1 cellular context compared by ENCODE assay signal in genomic region chr17:69327060-69327831, GRCh38.
TF ChIP-seq lines count a peak whose summit lies in the region.

TSS of gene ABCA5 (minus strand) at chr17:69327133. CDS start at chr17:69314415, 12,718 bp downstream.

TF ChIP-seq in K562, 482 proteins besides CTCF, POLR2A, EP300 and RAD21 (continued from another document and continues in another):
- no peak for TF ChIP-seq ZC3H4 (CRISPR knock-in tag; IDR thresholded peaks at IDR 0.05; ENCODE audit: borderline replicate concordance)
- peak; percentile 89 to 91 for TF ChIP-seq NRF1 (conservative IDR thresholded peaks at IDR 0.05 in 1 of 2, IDR thresholded peaks at IDR 0.05 in 1 of 2)
- TF ChIP-seq SOX6 (IDR thresholded peaks at IDR 0.05) = 0 out of 2 replicates have a peak, but pooled peaks have one; percentile 25
- no peak for TF ChIP-seq CEBPG (CRISPR knock-in tag; IDR thresholded peaks at IDR 0.05)
- no peak for TF ChIP-seq CEBPG (tag; conservative IDR thresholded peaks at IDR 0.05 in 1 of 2, IDR thresholded peaks at IDR 0.05 in 1 of 2)
- TF ChIP-seq CREBBP (IDR thresholded peaks at IDR 0.05; ENCODE audit: low read depth, low read length) = no peak
- 0 out of 2 replicates have a peak, but pooled peaks have one; percentile 28 for TF ChIP-seq ZKSCAN1 (IDR thresholded peaks at IDR 0.05; ENCODE audit: low read depth, low read length)
- TF ChIP-seq KDM2B (CRISPR knock-in tag; IDR thresholded peaks at IDR 0.05) = no peak
- TF ChIP-seq, protein P1, sequence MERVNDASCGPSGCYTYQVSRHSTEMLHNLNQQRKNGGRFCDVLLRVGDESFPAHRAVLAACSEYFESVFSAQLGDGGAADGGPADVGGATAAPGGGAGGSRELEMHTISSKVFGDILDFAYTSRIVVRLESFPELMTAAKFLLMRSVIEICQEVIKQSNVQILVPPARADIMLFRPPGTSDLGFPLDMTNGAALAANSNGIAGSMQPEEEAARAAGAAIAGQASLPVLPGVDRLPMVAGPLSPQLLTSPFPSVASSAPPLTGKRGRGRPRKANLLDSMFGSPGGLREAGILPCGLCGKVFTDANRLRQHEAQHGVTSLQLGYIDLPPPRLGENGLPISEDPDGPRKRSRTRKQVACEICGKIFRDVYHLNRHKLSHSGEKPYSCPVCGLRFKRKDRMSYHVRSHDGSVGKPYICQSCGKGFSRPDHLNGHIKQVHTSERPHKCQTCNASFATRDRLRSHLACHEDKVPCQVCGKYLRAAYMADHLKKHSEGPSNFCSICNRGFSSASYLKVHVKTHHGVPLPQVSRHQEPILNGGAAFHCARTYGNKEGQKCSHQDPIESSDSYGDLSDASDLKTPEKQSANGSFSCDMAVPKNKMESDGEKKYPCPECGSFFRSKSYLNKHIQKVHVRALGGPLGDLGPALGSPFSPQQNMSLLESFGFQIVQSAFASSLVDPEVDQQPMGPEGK (CRISPR knock-in tag; IDR thresholded peaks at IDR 0.05; ENCODE audit: borderline replicate concordance) = no peak
- TF ChIP-seq, protein P2, sequence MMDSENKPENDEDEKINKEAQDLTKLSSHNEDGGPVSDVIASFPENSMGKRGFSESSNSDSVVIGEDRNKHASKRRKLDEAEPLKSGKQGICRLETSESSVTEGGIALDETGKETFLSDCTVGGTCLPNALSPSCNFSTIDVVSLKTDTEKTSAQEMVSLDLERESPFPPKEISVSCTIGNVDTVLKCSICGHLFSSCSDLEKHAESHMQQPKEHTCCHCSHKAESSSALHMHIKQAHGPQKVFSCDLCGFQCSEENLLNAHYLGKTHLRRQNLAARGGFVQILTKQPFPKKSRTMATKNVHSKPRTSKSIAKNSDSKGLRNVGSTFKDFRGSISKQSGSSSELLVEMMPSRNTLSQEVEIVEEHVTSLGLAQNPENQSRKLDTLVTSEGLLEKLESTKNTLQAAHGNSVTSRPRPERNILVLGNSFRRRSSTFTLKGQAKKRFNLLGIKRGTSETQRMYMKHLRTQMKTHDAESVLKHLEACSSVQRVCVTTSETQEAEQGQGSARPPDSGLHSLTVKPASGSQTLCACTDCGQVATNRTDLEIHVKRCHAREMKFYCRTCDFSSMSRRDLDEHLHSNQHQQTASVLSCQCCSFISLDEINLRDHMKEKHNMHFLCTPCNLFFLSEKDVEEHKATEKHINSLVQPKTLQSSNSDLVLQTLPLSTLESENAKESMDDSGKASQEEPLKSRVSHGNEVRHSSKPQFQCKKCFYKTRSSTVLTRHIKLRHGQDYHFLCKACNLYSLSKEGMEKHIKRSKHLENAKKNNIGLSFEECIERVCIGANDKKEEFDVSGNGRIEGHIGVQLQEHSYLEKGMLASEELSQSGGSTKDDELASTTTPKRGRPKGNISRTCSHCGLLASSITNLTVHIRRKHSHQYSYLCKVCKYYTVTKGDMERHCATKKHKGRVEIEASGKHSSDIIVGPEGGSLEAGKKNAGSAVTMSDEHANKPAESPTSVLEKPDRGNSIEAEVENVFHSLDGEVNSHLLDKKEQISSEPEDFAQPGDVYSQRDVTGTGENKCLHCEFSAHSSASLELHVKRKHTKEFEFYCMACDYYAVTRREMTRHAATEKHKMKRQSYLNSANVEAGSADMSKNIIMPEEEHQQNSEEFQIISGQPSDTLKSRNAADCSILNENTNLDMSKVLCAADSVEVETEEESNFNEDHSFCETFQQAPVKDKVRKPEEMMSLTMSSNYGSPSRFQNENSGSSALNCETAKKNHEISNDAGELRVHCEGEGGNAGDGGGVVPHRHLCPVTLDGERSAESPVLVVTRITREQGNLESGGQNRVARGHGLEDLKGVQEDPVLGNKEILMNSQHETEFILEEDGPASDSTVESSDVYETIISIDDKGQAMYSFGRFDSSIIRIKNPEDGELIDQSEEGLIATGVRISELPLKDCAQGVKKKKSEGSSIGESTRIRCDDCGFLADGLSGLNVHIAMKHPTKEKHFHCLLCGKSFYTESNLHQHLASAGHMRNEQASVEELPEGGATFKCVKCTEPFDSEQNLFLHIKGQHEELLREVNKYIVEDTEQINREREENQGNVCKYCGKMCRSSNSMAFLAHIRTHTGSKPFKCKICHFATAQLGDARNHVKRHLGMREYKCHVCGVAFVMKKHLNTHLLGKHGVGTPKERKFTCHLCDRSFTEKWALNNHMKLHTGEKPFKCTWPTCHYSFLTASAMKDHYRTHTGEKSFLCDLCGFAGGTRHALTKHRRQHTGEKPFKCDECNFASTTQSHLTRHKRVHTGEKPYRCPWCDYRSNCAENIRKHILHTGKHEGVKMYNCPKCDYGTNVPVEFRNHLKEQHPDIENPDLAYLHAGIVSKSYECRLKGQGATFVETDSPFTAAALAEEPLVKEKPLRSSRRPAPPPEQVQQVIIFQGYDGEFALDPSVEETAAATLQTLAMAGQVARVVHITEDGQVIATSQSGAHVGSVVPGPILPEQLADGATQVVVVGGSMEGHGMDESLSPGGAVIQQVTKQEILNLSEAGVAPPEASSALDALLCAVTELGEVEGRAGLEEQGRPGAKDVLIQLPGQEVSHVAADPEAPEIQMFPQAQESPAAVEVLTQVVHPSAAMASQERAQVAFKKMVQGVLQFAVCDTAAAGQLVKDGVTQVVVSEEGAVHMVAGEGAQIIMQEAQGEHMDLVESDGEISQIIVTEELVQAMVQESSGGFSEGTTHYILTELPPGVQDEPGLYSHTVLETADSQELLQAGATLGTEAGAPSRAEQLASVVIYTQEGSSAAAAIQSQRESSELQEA (IDR thresholded peaks at IDR 0.05; ENCODE audit: low read depth) = no peak
- TF ChIP-seq, protein P3, sequence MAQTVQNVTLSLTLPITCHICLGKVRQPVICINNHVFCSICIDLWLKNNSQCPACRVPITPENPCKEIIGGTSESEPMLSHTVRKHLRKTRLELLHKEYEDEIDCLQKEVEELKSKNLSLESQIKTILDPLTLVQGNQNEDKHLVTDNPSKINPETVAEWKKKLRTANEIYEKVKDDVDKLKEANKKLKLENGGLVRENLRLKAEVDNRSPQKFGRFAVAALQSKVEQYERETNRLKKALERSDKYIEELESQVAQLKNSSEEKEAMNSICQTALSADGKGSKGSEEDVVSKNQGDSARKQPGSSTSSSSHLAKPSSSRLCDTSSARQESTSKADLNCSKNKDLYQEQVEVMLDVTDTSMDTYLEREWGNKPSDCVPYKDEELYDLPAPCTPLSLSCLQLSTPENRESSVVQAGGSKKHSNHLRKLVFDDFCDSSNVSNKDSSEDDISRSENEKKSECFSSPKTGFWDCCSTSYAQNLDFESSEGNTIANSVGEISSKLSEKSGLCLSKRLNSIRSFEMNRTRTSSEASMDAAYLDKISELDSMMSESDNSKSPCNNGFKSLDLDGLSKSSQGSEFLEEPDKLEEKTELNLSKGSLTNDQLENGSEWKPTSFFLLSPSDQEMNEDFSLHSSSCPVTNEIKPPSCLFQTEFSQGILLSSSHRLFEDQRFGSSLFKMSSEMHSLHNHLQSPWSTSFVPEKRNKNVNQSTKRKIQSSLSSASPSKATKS (CRISPR knock-in tag; IDR thresholded peaks at IDR 0.05) = no peak
- no peak for TF ChIP-seq RFX1 (IDR thresholded peaks at IDR 0.05)
- no peak for TF ChIP-seq TAF9B (IDR thresholded peaks at IDR 0.05; ENCODE audit: partially characterized antibody)
- no peak for TF ChIP-seq EP400 (IDR thresholded peaks at IDR 0.05)
- TF ChIP-seq GTF3C2 (IDR thresholded peaks at IDR 0.05; ENCODE audit: borderline replicate concordance, extremely low read depth, insufficient read length) = no peak
- TF ChIP-seq EGR1 (conservative IDR thresholded peaks at IDR 0.05) = 0 out of 2 replicates have a peak, but pooled peaks have one; percentile 30
- TF ChIP-seq ZNF384 (IDR thresholded peaks at IDR 0.05; ENCODE audit: low read depth, low read length) = no peak
- TF ChIP-seq HCFC1 (IDR thresholded peaks at IDR 0.05; ENCODE audit: low read depth, low read length) = no peak
- TF ChIP-seq CXXC5 (CRISPR knock-in tag; IDR thresholded peaks at IDR 0.05) = peak; percentile 89
- TF ChIP-seq ZNF644 (tag; IDR thresholded peaks at IDR 0.05; ENCODE audit: low read depth) = peak; percentile 90
- TF ChIP-seq RCOR1 (IDR thresholded peaks at IDR 0.05; ENCODE audit: borderline replicate concordance in 1 of 2, low read depth in 2 of 2, low read length in 2 of 2) = no peak
- TF ChIP-seq ZNF77 (CRISPR knock-in tag; IDR thresholded peaks at IDR 0.05) = no peak
- TF ChIP-seq, protein P4, sequence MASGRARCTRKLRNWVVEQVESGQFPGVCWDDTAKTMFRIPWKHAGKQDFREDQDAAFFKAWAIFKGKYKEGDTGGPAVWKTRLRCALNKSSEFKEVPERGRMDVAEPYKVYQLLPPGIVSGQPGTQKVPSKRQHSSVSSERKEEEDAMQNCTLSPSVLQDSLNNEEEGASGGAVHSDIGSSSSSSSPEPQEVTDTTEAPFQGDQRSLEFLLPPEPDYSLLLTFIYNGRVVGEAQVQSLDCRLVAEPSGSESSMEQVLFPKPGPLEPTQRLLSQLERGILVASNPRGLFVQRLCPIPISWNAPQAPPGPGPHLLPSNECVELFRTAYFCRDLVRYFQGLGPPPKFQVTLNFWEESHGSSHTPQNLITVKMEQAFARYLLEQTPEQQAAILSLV (tag; IDR thresholded peaks at IDR 0.05) = no peak
- TF ChIP-seq POU5F1 (IDR thresholded peaks at IDR 0.05; ENCODE audit: borderline replicate concordance, low read depth, low read length, partially characterized antibody) = no peak
- TF ChIP-seq RNF2 (IDR thresholded peaks at IDR 0.05) = no peak
- TF ChIP-seq ZNF175 (CRISPR knock-in tag; IDR thresholded peaks at IDR 0.05; ENCODE audit: low read depth) = no peak
- TF ChIP-seq ZNF253 (CRISPR knock-in tag; conservative IDR thresholded peaks at IDR 0.05) = no peak
- TF ChIP-seq PRPF4 (IDR thresholded peaks at IDR 0.05; ENCODE audit: insufficient read depth, low read depth, low read length, poor library complexity, severe bottlenecking) = no peak
- TF ChIP-seq RBFOX2 (IDR thresholded peaks at IDR 0.05; ENCODE audit: low read depth, low read length) = peak; percentile 79
- TF ChIP-seq, protein P5, sequence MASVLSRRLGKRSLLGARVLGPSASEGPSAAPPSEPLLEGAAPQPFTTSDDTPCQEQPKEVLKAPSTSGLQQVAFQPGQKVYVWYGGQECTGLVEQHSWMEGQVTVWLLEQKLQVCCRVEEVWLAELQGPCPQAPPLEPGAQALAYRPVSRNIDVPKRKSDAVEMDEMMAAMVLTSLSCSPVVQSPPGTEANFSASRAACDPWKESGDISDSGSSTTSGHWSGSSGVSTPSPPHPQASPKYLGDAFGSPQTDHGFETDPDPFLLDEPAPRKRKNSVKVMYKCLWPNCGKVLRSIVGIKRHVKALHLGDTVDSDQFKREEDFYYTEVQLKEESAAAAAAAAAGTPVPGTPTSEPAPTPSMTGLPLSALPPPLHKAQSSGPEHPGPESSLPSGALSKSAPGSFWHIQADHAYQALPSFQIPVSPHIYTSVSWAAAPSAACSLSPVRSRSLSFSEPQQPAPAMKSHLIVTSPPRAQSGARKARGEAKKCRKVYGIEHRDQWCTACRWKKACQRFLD (CRISPR knock-in tag; IDR thresholded peaks at IDR 0.05) = peak; percentile 60
- TF ChIP-seq TGIF2 (CRISPR knock-in tag; IDR thresholded peaks at IDR 0.05) = peak; percentile 7; the same call in 1 of the 2 replicates
- no peak for TF ChIP-seq KAT8 (IDR thresholded peaks at IDR 0.05; ENCODE audit: low read depth)
- TF ChIP-seq MAFK (IDR thresholded peaks at IDR 0.05; ENCODE audit: low read length) = no peak
- TF ChIP-seq, protein P6, sequence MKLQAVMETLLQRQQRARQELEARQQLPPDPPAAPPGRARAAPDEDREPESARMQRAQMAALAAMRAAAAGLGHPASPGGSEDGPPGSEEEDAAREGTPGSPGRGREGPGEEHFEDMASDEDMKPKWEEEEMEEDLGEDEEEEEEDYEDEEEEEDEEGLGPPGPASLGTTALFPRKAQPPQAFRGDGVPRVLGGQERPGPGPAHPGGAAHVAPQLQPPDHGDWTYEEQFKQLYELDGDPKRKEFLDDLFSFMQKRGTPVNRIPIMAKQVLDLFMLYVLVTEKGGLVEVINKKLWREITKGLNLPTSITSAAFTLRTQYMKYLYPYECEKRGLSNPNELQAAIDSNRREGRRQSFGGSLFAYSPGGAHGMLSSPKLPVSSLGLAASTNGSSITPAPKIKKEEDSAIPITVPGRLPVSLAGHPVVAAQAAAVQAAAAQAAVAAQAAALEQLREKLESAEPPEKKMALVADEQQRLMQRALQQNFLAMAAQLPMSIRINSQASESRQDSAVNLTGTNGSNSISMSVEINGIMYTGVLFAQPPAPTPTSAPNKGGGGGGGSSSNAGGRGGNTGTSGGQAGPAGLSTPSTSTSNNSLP (IDR thresholded peaks at IDR 0.05; ENCODE audit: borderline replicate concordance, low read depth, low read length) = no peak
- peak; percentile 87 for TF ChIP-seq HNRNPK (IDR thresholded peaks at IDR 0.05; ENCODE audit: low read depth, low read length, poor library complexity, severe bottlenecking)
- TF ChIP-seq IRF2 (CRISPR knock-in tag; IDR thresholded peaks at IDR 0.05) = no peak
- TF ChIP-seq CSDE1 (IDR thresholded peaks at IDR 0.05) = no peak
- no peak for TF ChIP-seq FOXK2 (conservative IDR thresholded peaks at IDR 0.05 in 1 of 2, IDR thresholded peaks at IDR 0.05 in 1 of 2; ENCODE audit: low read depth in 2 of 2)
- peak; percentile 19 for TF ChIP-seq NEUROD1 (IDR thresholded peaks at IDR 0.05; ENCODE audit: borderline replicate concordance, low read depth, low read length, partially characterized antibody)
- no peak for TF ChIP-seq EHMT2 (IDR thresholded peaks at IDR 0.05)
- no peak for TF ChIP-seq ZC3H8 (IDR thresholded peaks at IDR 0.05)
- TF ChIP-seq XRCC4 (IDR thresholded peaks at IDR 0.05; ENCODE audit: extremely low read depth, insufficient read depth, insufficient read length) = no peak
- TF ChIP-seq SIX5 (IDR thresholded peaks at IDR 0.05; ENCODE audit: borderline replicate concordance in 1 of 2, insufficient read depth in 1 of 2, low read depth in 1 of 2, low read length in 2 of 2) = no peak
- peak; percentile 59 to 94; a peak in 2 of 4 replicates for TF ChIP-seq FOXA3 (CRISPR knock-in tag; conservative IDR thresholded peaks at IDR 0.05 in 1 of 2, IDR thresholded peaks at IDR 0.05 in 1 of 2)
